ENCODE assay signal across 9 cellular contexts in genomic region chr4:7911044-7911578, GRCh38. TPM values are rescaled to one million over a fixed set of nuclear protein-coding genes. Genes with fewer than 3 reads are reported as not detected.
DNase-seq lines count a peak whose midpoint lies in the region; ATAC-seq and TF ChIP-seq lines count a peak whose summit lies in the region.
"Had no signal": no experiment of that assay in that cellular context is flagged by ENCODE, and none has a peak within 500 bp of the region (broad histone marks: within the 10 kb centered on the region; RNA-seq: fewer than 3 reads in every experiment).

No MANE protein-coding gene starts in this region.

- H2AFZ ChIP-seq in OCI-LY7 (ENCODE audit: low read length) = no peak overlapping the region

- intact Hi-C loops in colonic mucosa (cut with DNase I) = no loop called here
- intact Hi-C loops in left lung (cut with DNase I) = no loop called here
- intact Hi-C loops in thyroid gland (cut with DNase I) = no loop called here
- intact Hi-C loops in OCI-LY7 (cut with micrococcal nuclease; ENCODE audit: unreplicated experiment) = no loop called here

- H3K9ac ChIP-seq in HUES6 (ENCODE audit: low read length) = peak overlapping the region; percentile 63
- H3K9ac ChIP-seq in colonic mucosa (ENCODE audit: low read depth in 2 of 2, low read length in 2 of 2) = peak overlapping the region; percentile 6 to 16

- DNase-seq in colonic mucosa = peak; percentile 33
- DNase-seq in left lung = peak in 1 of 2 donors; percentile 39
- DNase-seq in thyroid gland = peak in 1 of 2 donors; percentile 8
- no peak for DNase-seq in NCI-H1694 (lab: John Stamatoyannopoulos, UW)
- no peak for DNase-seq in GOT3 (lab: John Stamatoyannopoulos, UW)
- DNase-seq in OCI-LY7 (ENCODE audit: low spot score) = no peak
- DNase-seq: hippocampal formation had no signal

- no peaks in the 10 kb centered on the region for H3K27me3 ChIP-seq in HUES6 (ENCODE audit: control insufficient read depth, insufficient read depth, low read length)
- no peaks in the 10 kb centered on the region for H3K27me3 ChIP-seq in colonic mucosa
- no peaks in the 10 kb centered on the region for H3K27me3 ChIP-seq in left lung
- H3K27me3 ChIP-seq in thyroid gland = no peaks in the 10 kb centered on the region

- H3K4me2 ChIP-seq in OCI-LY7 (ENCODE audit: low read length) = no peak overlapping the region

- H3K36me3 ChIP-seq in HUES6 (ENCODE audit: control insufficient read depth, insufficient read depth, low read length) = no peaks in the 10 kb centered on the region
- H3K36me3 ChIP-seq in colonic mucosa = no peaks in the 10 kb centered on the region
- no peaks in the 10 kb centered on the region for H3K36me3 ChIP-seq in left lung
- no peaks in the 10 kb centered on the region for H3K36me3 ChIP-seq in thyroid gland
- H3K36me3 ChIP-seq in OCI-LY7 (ENCODE audit: insufficient read depth, low read length) = no peaks in the 10 kb centered on the region

- no peaks in the 10 kb centered on the region for H3K79me2 ChIP-seq in OCI-LY7 (ENCODE audit: insufficient read depth, low read depth, low read length)

- H3K4me3 ChIP-seq in HUES6 (ENCODE audit: low read depth, low read length) (peak overlapping the region; percentile 4; the same call in 1 of the 2 replicates), colonic mucosa (no peak overlapping the region), left lung (no peak overlapping the region), thyroid gland (replicated peaks in 1 of 3) (no peak overlapping the region), OCI-LY7 (ENCODE audit: low read depth, low read length, poor library complexity, severe bottlenecking) (no peak overlapping the region)

- BruUV-seq in OCI-LY7 (replicated peaks; lab: Mats Ljungman, UMichigan) = no TSS peak

- H3K4me1 ChIP-seq in HUES6 (ENCODE audit: control insufficient read depth, insufficient read depth, low read length) = peaks cover 63% of the 10 kb centered on the region
- peaks cover 3% of the 10 kb centered on the region for H3K4me1 ChIP-seq in colonic mucosa
- H3K4me1 ChIP-seq in left lung = peaks cover 9 to 21% of the 10 kb centered on the region in 2 donors
- peaks cover 20 to 22% of the 10 kb centered on the region in 2 donors for H3K4me1 ChIP-seq in thyroid gland
- H3K4me1 ChIP-seq in OCI-LY7 (ENCODE audit: insufficient read depth, low read length, poor library complexity, severe bottlenecking) = peaks cover 17% of the 10 kb centered on the region

- no peak for TF ChIP-seq POLR2A in thyroid gland (IDR thresholded peaks at IDR 0.05)

- CTCF ChIA-PET in OCI-LY7 (lab: Charles Lee; ENCODE audit: unreplicated experiment) = no interaction called here

- no peaks in the 10 kb centered on the region for H4K20me1 ChIP-seq in OCI-LY7 (ENCODE audit: insufficient read depth, low read length)

- POLR2A ChIA-PET in OCI-LY7 (lab: Charles Lee) = interaction anchor here (0.7 kb wide), 1 partner anchor 405 kb away, joined by 4 read pairs; no protein-coding TSS in a partner anchor

- ATAC-seq in left lung (peak; percentile 55), GM18873 (IDR thresholded peaks at IDR 0.05; ENCODE audit: low FRiP score, unreplicated experiment) (no peak)

- no peaks in the 10 kb centered on the region for H3K9me3 ChIP-seq in HUES6 (ENCODE audit: control insufficient read depth, insufficient read depth, low read depth, low read length)
- H3K9me3 ChIP-seq in colonic mucosa = no peaks in the 10 kb centered on the region
- H3K9me3 ChIP-seq in left lung = no peaks in the 10 kb centered on the region
- H3K9me3 ChIP-seq in thyroid gland = no peaks in the 10 kb centered on the region
- H3K9me3 ChIP-seq in OCI-LY7 (ENCODE audit: low read length) = no peaks in the 10 kb centered on the region

- H3K27ac ChIP-seq in HUES6 (ENCODE audit: low read depth, low read length) (peak overlapping the region; percentile 44), colonic mucosa (peak overlapping the region; percentile 40), left lung (peak overlapping the region; percentile 38 to 72), thyroid gland (peak overlapping the region; percentile 27 to 57 (median 43)), OCI-LY7 (ENCODE audit: low read depth, low read length, poor library complexity, severe bottlenecking) (no peak overlapping the region)

- H3K9me2 ChIP-seq in OCI-LY7 (ENCODE audit: insufficient read depth, low read length) = no peaks in the 10 kb centered on the region

- 58 to 61% methylated on average over 15 of the region's 15 CpGs for WGBS in thyroid gland, 2 donors

- TF ChIP-seq CTCF in colonic mucosa (IDR thresholded peaks at IDR 0.05) (no peak), left lung (IDR thresholded peaks at IDR 0.05) (no peak), thyroid gland (IDR thresholded peaks at IDR 0.05) (no peak), OCI-LY7 (conservative IDR thresholded peaks at IDR 0.05; ENCODE audit: low read length) (no peak)

RNA-seq across cellular contexts. Expression of gene AFAP1, which starts 28.6 kb away (rescaled TPM):
- 10 to 100 TPM; 29.7 to 43.9 TPM for total RNA-seq in colonic mucosa
- total RNA-seq in left lung = 10 to 100 TPM; 24.9 to 31.4 TPM
- total RNA-seq in thyroid gland = 10 to 100 TPM; 12.3 to 33.3 (median 26.2) TPM
- total RNA-seq in OCI-LY7 (2014; rRNA removed; shearing (Covaris generic)) = not detected in 2 replicates
- not detected in 2 replicates for total RNA-seq in OCI-LY7 (2022)

Comparison
In these comparisons a context has a peak if more than half of its experiments do, and no peak if none do; other contexts are left out.
1. RNA of gene AFAP1, which starts 28.6 kb away (total RNA-seq): 29.7 to 43.9 TPM in colonic mucosa, 24.9 to 31.4 TPM in left lung and 12.3 to 33.3 TPM in thyroid gland; not detected in OCI-LY7; every median in the first group is over 10 times any median in the second.